ENCODE assay signal across 1 cellular context in genomic region chr4:147625733-147626132, GRCh38.
TF ChIP-seq lines count a peak whose summit lies in the region.

No MANE protein-coding gene starts in this region.

TF ChIP-seq in WTC11, 78 proteins besides CTCF, POLR2A, EP300 and RAD21 (continued from another document):
- no peak for TF ChIP-seq E2F1 (CRISPR knock-in tag; IDR thresholded peaks at IDR 0.05)
- no peak for TF ChIP-seq ATF3 (CRISPR knock-in tag; conservative IDR thresholded peaks at IDR 0.05)
- no peak for TF ChIP-seq ZMAT4 (CRISPR knock-in tag; IDR thresholded peaks at IDR 0.05)
- no peak for TF ChIP-seq GTF2I (CRISPR knock-in tag; conservative IDR thresholded peaks at IDR 0.05)
- no peak for TF ChIP-seq ATF1 (CRISPR knock-in tag; IDR thresholded peaks at IDR 0.05)
